In genomic region chr10:21699575-21699974, GRCh38 we compare ENCODE assay signal across 28 cellular contexts.
"Had no signal": no experiment of that assay in that cellular context is flagged by ENCODE, and none has a peak within 500 bp of the region (broad histone marks: within the 10 kb centered on the region; RNA-seq: fewer than 3 reads in every experiment).

No MANE protein-coding gene starts in this region.

- H3K4me3 ChIP-seq: neural progenitor cell, ovary, psoas muscle, right lobe of liver, sigmoid colon, stomach, thoracic aorta, thyroid gland, tibial nerve, upper lobe of left lung, vagina had no signal

- FAIRE-seq: small intestine, urothelium cell line had no signal

- DNase-seq: occipital lobe; ovary; posterior cingulate gyrus; psoas muscle; right cardiac atrium; right lobe of liver; sigmoid colon; small intestine; stimulated activated CD4-positive, alpha-beta T cell treated with anti-CD3 and anti-CD28 coated beads, Interleukin-15, amount 100 ng/mL, for 24 hours; stimulated activated CD4-positive, alpha-beta T cell treated with anti-CD3 and anti-CD28 coated beads, Interleukin-2, amount 100 ng/mL, for 24 hours; stimulated activated CD4-positive, alpha-beta T cell treated with anti-CD3 and anti-CD28 coated beads, Interleukin-2, amount 100 ng/mL, for 48 hours; stimulated activated CD4-positive, alpha-beta T cell treated with anti-CD3 and anti-CD28 coated beads, Interleukin-4, amount 100 ng/mL, for 24 hours; stimulated activated naive B cell treated with anti-CD40 and anti-IgM and Interleukin-4, amounts not matched to agents 10 μg/mL and 1 μg/mL and 100 μg/mL, for 72 hours; stimulated activated naive CD4-positive, alpha-beta T cell treated with Interleukin-2 at 50 U/mL for 16 hours; stomach; thyroid gland; trophoblast cell; upper lobe of left lung had no signal

- H3K4me1 Mint-ChIP-seq: neural progenitor cell had no signal

- H2AFZ ChIP-seq: neural progenitor cell, parathyroid adenoma had no signal

- H3K9ac ChIP-seq: neural progenitor cell, parathyroid adenoma had no signal

- H3K27me3 ChIP-seq: neural progenitor cell, ovary, right lobe of liver, sigmoid colon, stomach, thyroid gland, tibial nerve, upper lobe of left lung, vagina had no signal

- ATAC-seq: psoas muscle; right cardiac atrium; right lobe of liver; stimulated activated effector memory CD8-positive, alpha-beta T cell treated with anti-CD3 and anti-CD28 coated beads, Interleukin-12 subunit alpha, Interleukin-12 subunit beta, amount 100 ng/mL, for 72 hours; stimulated activated naive B cell treated with anti-CD40 and anti-IgM and Interleukin-4, amounts not matched to agents 10 μg/mL and 1 μg/mL and 100 μg/mL, for 72 hours had no signal

- H3K27me3 Mint-ChIP-seq: progenitor cell of endocrine pancreas; stimulated activated naive B cell treated with anti-CD40 and anti-IgM and Interleukin-4, amounts not matched to agents 10 μg/mL and 1 μg/mL and 100 μg/mL, for 72 hours; stimulated activated naive CD8-positive, alpha-beta T cell treated with anti-CD3 and anti-CD28 coated beads, Interleukin-15, Interleukin-2, amounts not matched to agents 100 ng/mL and 50 ng/mL, for 24 hours had no signal

- H3K4me3 Mint-ChIP-seq: nephron; neural progenitor cell; stimulated activated effector memory CD8-positive, alpha-beta T cell treated with anti-CD3 and anti-CD28 coated beads, Interleukin-12 subunit alpha, Interleukin-12 subunit beta, amount 100 ng/mL, for 72 hours; stimulated activated naive B cell treated with anti-CD40 and anti-IgM and Interleukin-4, amounts not matched to agents 10 μg/mL and 1 μg/mL and 100 μg/mL, for 72 hours; stimulated activated naive CD8-positive, alpha-beta T cell treated with anti-CD3 and anti-CD28 coated beads, Interleukin-15, Interleukin-2, amounts not matched to agents 100 ng/mL and 50 ng/mL, for 24 hours had no signal

- H3K4me2 ChIP-seq: neural progenitor cell had no signal

- H3K36me3 ChIP-seq: ovary, right lobe of liver, sigmoid colon, thoracic aorta, thyroid gland, upper lobe of left lung had no signal

- H3K9me3 ChIP-seq: sigmoid colon, thyroid gland had no signal

- H3K27ac ChIP-seq: neural progenitor cell, ovary, parathyroid adenoma, psoas muscle, right lobe of liver, sigmoid colon, stomach, thoracic aorta, thyroid gland, tibial nerve, upper lobe of left lung, vagina had no signal

- H3K4me1 ChIP-seq: parathyroid adenoma, psoas muscle, right lobe of liver, thyroid gland, tibial nerve, upper lobe of left lung, vagina had no signal

- H3K27ac Mint-ChIP-seq: nephron; neural progenitor cell; progenitor cell of endocrine pancreas; stimulated activated effector memory CD8-positive, alpha-beta T cell treated with anti-CD3 and anti-CD28 coated beads, Interleukin-12 subunit alpha, Interleukin-12 subunit beta, amount 100 ng/mL, for 72 hours; stimulated activated naive B cell treated with anti-CD40 and anti-IgM and Interleukin-4, amounts not matched to agents 10 μg/mL and 1 μg/mL and 100 μg/mL, for 72 hours; stimulated activated naive CD8-positive, alpha-beta T cell treated with anti-CD3 and anti-CD28 coated beads, Interleukin-15, Interleukin-2, amounts not matched to agents 100 ng/mL and 50 ng/mL, for 24 hours had no signal
